In the genomic region with DNA sequence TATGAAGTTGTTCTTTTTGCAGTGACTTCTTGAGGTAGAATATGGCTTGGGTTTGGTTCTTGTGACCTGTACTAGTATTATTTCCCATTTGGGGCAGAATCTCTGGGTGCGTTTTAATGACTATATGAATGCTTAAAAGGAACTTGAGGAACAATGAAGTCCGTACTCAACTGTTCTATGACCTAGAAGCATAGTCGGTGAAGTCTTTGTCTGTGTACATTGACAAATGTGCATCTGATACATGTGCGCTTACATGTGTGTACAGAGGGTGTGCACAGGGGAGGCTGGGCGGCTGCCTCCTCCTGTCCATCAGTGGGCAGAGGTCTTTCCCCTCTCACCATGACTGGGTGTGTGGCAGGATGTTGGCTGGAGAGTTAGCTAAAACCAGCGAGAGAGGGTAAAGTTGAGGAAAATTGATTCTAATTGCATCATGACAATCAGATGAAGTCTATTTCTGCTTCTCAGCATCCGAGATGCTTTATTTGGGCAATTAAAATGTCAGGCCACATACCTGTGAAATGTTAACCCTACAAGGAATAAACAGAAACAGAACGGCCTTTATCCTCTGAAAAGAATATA, we compare ENCODE assay signal across 9 cellular contexts. TPM values are rescaled to one million over a fixed set of nuclear protein-coding genes. Genes with fewer than 3 reads are reported as not detected.
DNase-seq lines count a peak whose midpoint lies in the region; TF ChIP-seq lines count a peak whose summit lies in the region.
"Had no signal": no experiment of that assay in that cellular context is flagged by ENCODE, and none has a peak within 500 bp of the region (broad histone marks: within the 10 kb centered on the region; RNA-seq: fewer than 3 reads in every experiment).

No MANE protein-coding gene starts in this region.

- H3K4me2 ChIP-seq in KMS-11 = peak overlapping the region; percentile 61

- H3K27me3 Mint-ChIP-seq in neural crest cell (ENCODE audit: low read depth) = peaks cover 41% of the 10 kb centered on the region

- peaks cover 9% of the 10 kb centered on the region for H3K36me3 ChIP-seq in BE2C
- H3K36me3 ChIP-seq in KMS-11 (ENCODE audit: insufficient read depth) = no peaks in the 10 kb centered on the region

- H3K4me3 ChIP-seq in BE2C (ENCODE audit: low read depth, low read length) (peak overlapping the region; percentile 56), KMS-11 (IDR thresholded peaks at IDR 0.05; ENCODE audit: insufficient read depth, low read depth, low read length) (no peak overlapping the region), epithelial cell of esophagus (ENCODE audit: low read length) (peak overlapping the region; percentile 90)

- peaks cover 32% of the 10 kb centered on the region for H3K79me2 ChIP-seq in KMS-11 (ENCODE audit: insufficient read depth, low read depth)

- no peaks in the 10 kb centered on the region for H3K9me3 ChIP-seq in BE2C

- H3K27me3 ChIP-seq in BE2C (peaks cover 26% of the 10 kb centered on the region), KMS-11 (ENCODE audit: insufficient read depth, low read depth) (no peaks in the 10 kb centered on the region)

- H3K4me1 Mint-ChIP-seq in neural crest cell = peaks cover 42% of the 10 kb centered on the region

- peak overlapping the region; percentile 79 for H2AFZ ChIP-seq in KMS-11 (ENCODE audit: low read depth)

- H3K4me1 ChIP-seq in BE2C = peaks cover 3% of the 10 kb centered on the region; the same call in 1 of the 2 replicates
- peaks cover 46% of the 10 kb centered on the region for H3K4me1 ChIP-seq in KMS-11 (ENCODE audit: low read depth, poor library complexity, severe bottlenecking)

- no peaks in the 10 kb centered on the region for H4K20me1 ChIP-seq in KMS-11 (ENCODE audit: insufficient read depth)

- H3K9ac ChIP-seq in KMS-11 = peak overlapping the region; percentile 64

- H3K36me3 Mint-ChIP-seq in neural crest cell (ENCODE audit: low read depth) = peaks cover 24% of the 10 kb centered on the region

- H3K27ac Mint-ChIP-seq in neural crest cell (ENCODE audit: unreplicated experiment) = peak overlapping the region; percentile 96
- H3K27ac Mint-ChIP-seq: activated naive CD4-positive, alpha-beta T cell treated with anti-CD3 and anti-CD28 coated beads for 36 hours had no signal

- H3K4me3 Mint-ChIP-seq in neural crest cell = peak overlapping the region; percentile 98

- peak overlapping the region; percentile 46; the same call in 1 of the 2 replicates for H3K27ac ChIP-seq in KMS-11

- no peak for DNase-seq in BE2C
- DNase-seq in epithelial cell of esophagus (ENCODE audit: low read depth) = peak; percentile 51
- no peak for DNase-seq in neural crest cell (ENCODE audit: low read depth, low spot score)
- DNase-seq in NCI-H1694 treated with DMSO at 0.1 percent for 48 hours (lab: John Stamatoyannopoulos, UW) = no peak
- DNase-seq in D341Med (ENCODE audit: low spot score) = no peak
- no peak for DNase-seq in cerebellum (ENCODE audit: low spot score)
- DNase-seq in OCI-M2 (lab: John Stamatoyannopoulos, UW; ENCODE audit: unreplicated experiment) = no peak

- TF ChIP-seq CTCF in BE2C (IDR thresholded peaks at IDR 0.05; ENCODE audit: low read depth, low read length) (no peak), KMS-11 (conservative IDR thresholded peaks at IDR 0.05; ENCODE audit: low read depth, low read length) (no peak), epithelial cell of esophagus (IDR thresholded peaks at IDR 0.05; ENCODE audit: insufficient read depth, low read depth, low read length, missing control alignments) (no peak), neural crest cell (conservative IDR thresholded peaks at IDR 0.05) (no peak)

- no peaks in the 10 kb centered on the region for H3K9me3 Mint-ChIP-seq in neural crest cell
- H3K9me3 Mint-ChIP-seq: activated naive CD4-positive, alpha-beta T cell treated with anti-CD3 and anti-CD28 coated beads for 36 hours had no signal

RNA-seq across cellular contexts. Expression of a gene that starts 1.0 kb away (rescaled TPM):
- 82.4 TPM for polyA plus RNA-seq in BE2C (2012; ENCODE audit: insufficient read depth, insufficient read length, low read depth)
- 147 and 150 TPM in 2 replicates for total RNA-seq in neural crest cell
- total RNA-seq in cerebellum = 22.8 TPM
- total RNA-seq: activated naive CD4-positive, alpha-beta T cell treated with anti-CD3 and anti-CD28 coated beads for 36 hours had no signal
